Comparison of ENCODE assay signal across 8 cellular contexts in genomic region chr12:108563135-108563803, GRCh38. TPM values are rescaled to one million over a fixed set of nuclear protein-coding genes. Genes with fewer than 3 reads are reported as not detected.
DNase-seq lines count a peak whose midpoint lies in the region; ATAC-seq and TF ChIP-seq lines count a peak whose summit lies in the region.

No MANE protein-coding gene starts in this region.

- intact Hi-C loops in colonic mucosa (cut with DNase I) = loop anchor here (2.0 to 10.0 kb wide), 3 partner anchors 56 to 392 kb away; no protein-coding TSS in a partner anchor

- no peaks in the 10 kb centered on the region for H3K9me3 ChIP-seq in colonic mucosa

- DNase-seq in A172 (ENCODE audit: low spot score) (peak; percentile 84), NCI-H524 (lab: John Stamatoyannopoulos, UW) (peak; percentile 69 to 82), colonic mucosa (peak; percentile 95), left lobe of liver (ENCODE audit: low spot score) (peak; percentile 79)
- DNase-seq in activated CD4-positive, alpha-beta T cell treated with anti-CD3 and anti-CD28 coated beads for 4 hours = peak; percentile 86 to 89
- peak; percentile 86 to 90 for DNase-seq in stimulated activated CD4-positive, alpha-beta T cell treated with anti-CD3 and anti-CD28 coated beads, Interleukin-2, amount 100 ng/mL, for 24 hours

- peak overlapping the region; percentile 86 for H3K4me3 ChIP-seq in colonic mucosa

- peak overlapping the region; percentile 89 for H3K27ac ChIP-seq in colonic mucosa

- H3K27me3 ChIP-seq in colonic mucosa = no peaks in the 10 kb centered on the region

- peak; percentile 75 for TF ChIP-seq CTCF in colonic mucosa (IDR thresholded peaks at IDR 0.05)

- peak overlapping the region; percentile 79 to 100 for H3K9ac ChIP-seq in colonic mucosa (ENCODE audit: low read depth in 2 of 2, low read length in 2 of 2)

- H3K4me1 ChIP-seq in colonic mucosa = peaks cover 14% of the 10 kb centered on the region

- ATAC-seq in GM18520 (IDR thresholded peaks at IDR 0.05; ENCODE audit: unreplicated experiment) (peak; percentile 34), HG03439 (IDR thresholded peaks at IDR 0.05; ENCODE audit: unreplicated experiment) (peak; percentile 33), left lobe of liver (peak; percentile 57)

- H3K36me3 ChIP-seq in colonic mucosa = peaks cover 4% of the 10 kb centered on the region

RNA-seq across cellular contexts. Expression of gene ISCU, which starts 0.9 kb away (rescaled TPM):
- total RNA-seq in A172 (2014; rRNA removed; shearing (Covaris generic)) = 112 and 137 TPM in 2 replicates
- total RNA-seq in colonic mucosa (10 to 100 TPM; 93.7 to 97.5 TPM), left lobe of liver (45.2 TPM)

RNA-seq across cellular contexts. Expression of gene SART3, which starts 2.3 kb away (rescaled TPM):
- total RNA-seq in A172 (2014; rRNA removed; shearing (Covaris generic)) = 65.9 and 86.6 TPM in 2 replicates
- total RNA-seq in colonic mucosa = 10 to 100 TPM; 41.1 to 64.9 TPM
- total RNA-seq in left lobe of liver = 13.7 TPM

RNA-seq across cellular contexts. Expression of gene TMEM119, which starts 34.6 kb away (rescaled TPM):
- not detected in 2 replicates for total RNA-seq in A172 (2014; rRNA removed; shearing (Covaris generic))
- total RNA-seq in colonic mucosa (1 to 10 TPM; 7.2 to 8.8 TPM), left lobe of liver (0.23 TPM)

RNA-seq across cellular contexts. Expression of gene FICD, which starts 48.2 kb away (rescaled TPM):
- 9.1 and 9.3 TPM in 2 replicates for total RNA-seq in A172 (2014; rRNA removed; shearing (Covaris generic))
- 1 to 10 TPM; 3.5 to 6.2 TPM for total RNA-seq in colonic mucosa
- total RNA-seq in left lobe of liver = 4.6 TPM

Comparison
In these comparisons a context has a peak if more than half of its experiments do, and no peak if none do; other contexts are left out.
1. Peak in every context shown above with its lines: DNase-seq, ATAC-seq, H3K4me3 ChIP-seq and H3K27ac ChIP-seq.